8 cellular contexts compared by ENCODE assay signal in the genomic region with DNA sequence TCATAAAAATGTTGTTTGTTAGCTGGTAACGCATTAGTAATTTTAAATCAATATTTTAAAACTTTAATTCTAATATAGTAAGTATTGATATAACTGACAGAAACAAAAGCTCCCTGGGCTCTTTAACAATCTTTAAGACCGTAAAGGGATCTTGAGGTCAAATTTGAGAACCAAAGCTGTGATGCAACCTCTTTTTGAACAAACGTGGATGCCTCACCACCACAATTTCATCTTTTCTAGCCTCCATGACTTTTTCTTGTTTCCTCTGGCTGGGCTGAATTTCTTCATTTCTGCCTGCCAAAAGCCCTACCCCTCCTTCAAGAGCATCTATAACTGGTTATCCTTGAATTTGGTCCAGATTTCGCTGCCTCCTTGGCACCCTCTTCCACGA. TPM values are rescaled to one million over a fixed set of nuclear protein-coding genes. Genes with fewer than 3 reads are reported as not detected.
DNase-seq lines count a peak whose midpoint lies in the region; ATAC-seq, FAIRE-seq and TF ChIP-seq lines count a peak whose summit lies in the region.

No MANE protein-coding gene starts in this region.

- TF ChIP-seq CTCF in heart right ventricle (IDR thresholded peaks at IDR 0.05) (no peak), GM12878 (IDR thresholded peaks at IDR 0.05 in 2 of 3, conservative IDR thresholded peaks at IDR 0.05 in 1 of 3; ENCODE audit: control insufficient read depth in 2 of 3, extremely low read depth in 1 of 3, insufficient read depth in 1 of 3, low read depth in 3 of 3, low read length in 3 of 3) (no peak), vagina (IDR thresholded peaks at IDR 0.05) (no peak)

- peak overlapping the region in 9 of 10 donors; percentile 83 to 94 (median 90) for H3K27ac ChIP-seq in heart right ventricle
- peak overlapping the region; percentile 93 for H3K27ac ChIP-seq in GM12878 (ENCODE audit: control insufficient read depth, insufficient read depth)
- H3K27ac ChIP-seq in mesendoderm (ENCODE audit: low read depth, low read length) = no peak overlapping the region
- H3K27ac ChIP-seq in vagina = peak overlapping the region; percentile 88

- H2AFZ ChIP-seq in GM12878 (ENCODE audit: control insufficient read depth, low read depth, low read length) = peak overlapping the region; percentile 99

- H3K4me3 ChIP-seq in heart right ventricle (peak overlapping the region; percentile 2 to 79 (median 66)), GM12878 (peak overlapping the region; percentile 78), mesendoderm (ENCODE audit: low read length) (no peak overlapping the region), vagina (peak overlapping the region; percentile 58 to 63)

- H3K56ac ChIP-seq in mesendoderm (ENCODE audit: low read length) = peak overlapping the region; percentile 98

- H3K36me3 ChIP-seq in heart right ventricle = peaks cover 0 to 29% (median 0%) of the 10 kb centered on the region in 9 donors
- H3K36me3 ChIP-seq in GM12878 (ENCODE audit: control insufficient read depth in 2 of 2, insufficient read depth in 2 of 2, low read length in 1 of 2) = no peaks in the 10 kb centered on the region
- no peaks in the 10 kb centered on the region for H3K36me3 ChIP-seq in mesendoderm (ENCODE audit: control insufficient read depth, insufficient read depth, low read length)
- no peaks in the 10 kb centered on the region for H3K36me3 ChIP-seq in vagina

- POLR2A ChIA-PET in GM12878 (lab: Charles Lee) = interaction anchor here (1.1 to 1.4 kb wide), 2 partner anchors 9 to 15 kb away, joined by 4 to 5 read pairs; no protein-coding TSS in a partner anchor

- RAD21 ChIA-PET in GM12878 (lab: Charles Lee; ENCODE audit: unreplicated experiment) = no interaction called here

- no peaks in the 10 kb centered on the region for H3K79me1 ChIP-seq in mesendoderm (ENCODE audit: low read length)

- no peak overlapping the region for H3K4ac ChIP-seq in mesendoderm (ENCODE audit: low read depth, low read length)

- H3K23ac ChIP-seq in mesendoderm (ENCODE audit: low read length) = no peak overlapping the region

- H2AK5ac ChIP-seq in mesendoderm (ENCODE audit: low read length) = no peak overlapping the region

- TF ChIP-seq POLR2A in GM12878 (IDR thresholded peaks at IDR 0.05; ENCODE audit: low read depth, low read length) (no peak), vagina (IDR thresholded peaks at IDR 0.05) (no peak)

- no peak overlapping the region for H4K8ac ChIP-seq in mesendoderm (ENCODE audit: low read depth, low read length)

- no peaks in the 10 kb centered on the region for H3K27me3 ChIP-seq in heart right ventricle
- H3K27me3 ChIP-seq in GM12878 (replicated peaks in 1 of 2; ENCODE audit: control insufficient read depth in 2 of 2, insufficient read depth in 2 of 2, low read length in 1 of 2) = no peaks in the 10 kb centered on the region
- H3K27me3 ChIP-seq in mesendoderm (ENCODE audit: insufficient read depth, low read length, poor library complexity) = no peaks in the 10 kb centered on the region
- H3K27me3 ChIP-seq in vagina = no peaks in the 10 kb centered on the region

- FAIRE-seq in GM12878 (lab: Jason Lieb, UNC) = no peak

- H2BK5ac ChIP-seq in mesendoderm (ENCODE audit: low read length) = no peak overlapping the region

- ATAC-seq in heart right ventricle = no peak
- no peak for ATAC-seq in left ventricle myocardium superior
- no peak for ATAC-seq in GM12878

- H2BK120ac ChIP-seq in mesendoderm (ENCODE audit: low read depth, low read length) = no peak overlapping the region

- no peaks in the 10 kb centered on the region for H4K20me1 ChIP-seq in GM12878 (ENCODE audit: control insufficient read depth, insufficient read depth)

- no peak for TF ChIP-seq EP300 in GM12878 (IDR thresholded peaks at IDR 0.05; ENCODE audit: borderline replicate concordance in 1 of 2, control insufficient read depth in 1 of 2, low read depth in 2 of 2, low read length in 2 of 2)

- TF ChIP-seq RAD21 in GM12878 (IDR thresholded peaks at IDR 0.05; ENCODE audit: insufficient read depth, low read depth, low read length) = no peak

- no peak overlapping the region for H2BK15ac ChIP-seq in mesendoderm (replicated peaks; ENCODE audit: low read depth)

- H3K4me1 ChIP-seq in heart right ventricle (peaks cover 0 to 21% (median 10%) of the 10 kb centered on the region in 9 donors), GM12878 (ENCODE audit: control insufficient read depth, insufficient read depth, low read length) (peaks cover 8% of the 10 kb centered on the region), mesendoderm (ENCODE audit: control insufficient read depth, low read depth, low read length) (no peaks in the 10 kb centered on the region), vagina (peaks cover 5% of the 10 kb centered on the region)

- intact Hi-C loops in heart right ventricle (cut with DNase I) = loop anchor here in 1 of 10 donors (5.0 kb wide), 1 partner anchor 84 kb away; no protein-coding TSS in a partner anchor
- intact Hi-C loops in left ventricle myocardium superior (cut with micrococcal nuclease) = no loop called here
- intact Hi-C loops in GM12878 (cut with micrococcal nuclease; ENCODE audit: unreplicated experiment) = loop anchor here (1.0 to 5.0 kb wide), 2 partner anchors 13 to 474 kb away; no protein-coding TSS in a partner anchor
- intact Hi-C loops in vagina (cut with DNase I) = no loop called here

- peak overlapping the region; percentile 99 for H3K4me2 ChIP-seq in GM12878 (ENCODE audit: control insufficient read depth, insufficient read depth)
- peak overlapping the region; percentile 85 for H3K4me2 ChIP-seq in mesendoderm (ENCODE audit: low read length)

- H3K18ac ChIP-seq in mesendoderm (ENCODE audit: low read length) = peak overlapping the region; percentile 11

- BruUV-seq in GM12878 (replicated peaks; lab: Mats Ljungman, UMichigan) = TSS peak; percentile 58

- H3K9me3 ChIP-seq in heart right ventricle (peaks cover 0 to 9% (median 0%) of the 10 kb centered on the region in 11 donors), GM12878 (replicated peaks; ENCODE audit: control insufficient read depth, insufficient read depth, low read length) (peaks cover 5% of the 10 kb centered on the region; the same call in 2 of the 3 replicates), vagina (no peaks in the 10 kb centered on the region)

- in situ Hi-C loops in GM12878 (cut with MboI) (no loop called here), KBM-7 (cut with MboI; ENCODE audit: low pct_unique_long_range_greater_than_20kb, low sequenced_read_pairs) (no loop called here)

- SMC1A ChIA-PET in GM12878 (lab: Charles Lee; ENCODE audit: uncharacterized antibody, unreplicated experiment) = interaction anchor here (0.6 to 2.3 kb wide), 3 partner anchors 10 to 1575 kb away, joined by 3 to 13 read pairs (median 3); no protein-coding TSS in a partner anchor

- H4K5ac ChIP-seq in mesendoderm (ENCODE audit: low read length) = no peak overlapping the region

- H3K79me2 ChIP-seq in GM12878 (ENCODE audit: control insufficient read depth, insufficient read depth, low read length) (peaks cover 2% of the 10 kb centered on the region), mesendoderm (ENCODE audit: control insufficient read depth, insufficient read depth, low read length) (no peaks in the 10 kb centered on the region)

- DNase-seq in heart right ventricle (no peak), left ventricle myocardium superior (no peak), GM12878 (ENCODE audit: low read depth, low spot score) (no peak), mesendoderm (no peak), vagina (ENCODE audit: extremely low spot score in 2 of 2) (no peak), DMS53 treated with DMSO at 0.1 percent for 48 hours (lab: John Stamatoyannopoulos, UW; ENCODE audit: unreplicated experiment) (no peak), mucosa of gallbladder (ENCODE audit: low spot score) (no peak), KBM-7 (no peak)

- CTCF ChIA-PET in GM12878 (lab: Yijun Ruan, JAX) = interaction anchor here (0.7 to 1.5 kb wide), 6 partner anchors 9 to 651 kb away, joined by 3 to 7 read pairs (median 3); no protein-coding TSS in a partner anchor

- WGBS in heart right ventricle, 2 donors = 43 to 45% methylated on average over 5 of the region's 5 CpGs
- WGBS in GM12878 (ENCODE audit: insufficient coverage, insufficient replicate concordance, low lambda C conversion rate, missing lambda C conversion rate) = 45% methylated on average over 5 of the region's 5 CpGs
- no CpG with 5 or more reads among the region's 5 CpGs for WGBS in mesendoderm (ENCODE audit: extremely low coverage, insufficient coverage, low lambda C conversion rate)

- H3K9ac ChIP-seq in GM12878 (ENCODE audit: control insufficient read depth, insufficient read depth, low read length) = peak overlapping the region; percentile 80
- peak overlapping the region; percentile 71 for H3K9ac ChIP-seq in mesendoderm (ENCODE audit: low read length)

TF ChIP-seq in GM12878, 131 proteins besides CTCF, POLR2A, EP300 and RAD21:
- TF ChIP-seq MXI1 (IDR thresholded peaks at IDR 0.05; ENCODE audit: low read depth, low read length) = peak; percentile 28; the same call in 1 of the 2 replicates
- no peak for TF ChIP-seq IRF4 (IDR thresholded peaks at IDR 0.05; ENCODE audit: low read depth, low read length)
- no peak for TF ChIP-seq NBN (IDR thresholded peaks at IDR 0.05)

RNA-seq across cellular contexts. Expression of a gene that starts 0.6 kb away (rescaled TPM):
- total RNA-seq in heart right ventricle (10 to 100 TPM; 24.8 to 56.5 (median 34.4) TPM), left ventricle myocardium superior (37.9 TPM), GM12878 (2014; rRNA removed) (46.8 and 47.0 TPM in 2 replicates), GM12878 (2014; rRNA removed; fragmentation: Illumina TruSeq; extraction: Trizol) (46.7 and 49.0 TPM in 2 replicates), GM12878 (2021) (75.8 and 78.9 TPM in 2 replicates), vagina (21.6 TPM), mucosa of gallbladder (41.9 TPM)
- polyA plus RNA-seq in heart right ventricle (10 to 100 TPM; 45.2 to 83.5 TPM), GM12878 (2011; rRNA removed) (112 and 129 TPM in 2 replicates), GM12878 (2014; fragmentation: Illumina TruSeq; extraction: Trizol) (38.5 and 43.9 TPM in 2 replicates), GM12878 (2014; fragmentation: Nextera tagmentation; extraction: Ambion mirVana) (10 to 100 TPM; 48.8 to 86.2 TPM), GM12878 (2014; rRNA removed) (57.8 and 69.5 TPM in 2 replicates), GM12878 (2016; fragmentation: Nextera tagmentation; extraction: Ambion mirVana) (100 to 1,000 TPM; 210 to 221 TPM)
- total RNA-seq in GM12878 (2013; cell fraction: nucleolus; rRNA removed) = 27.5 and 34.0 TPM in 2 replicates
- polyA plus RNA-seq in GM12878 (2011; ENCODE audit: low read depth) = 62.9 TPM
- 51.8 and 53.5 TPM in 2 replicates for polyA plus RNA-seq in GM12878 (2011; cell fraction: cytosol; rRNA removed)
- polyA plus RNA-seq in GM12878 (2011; cell fraction: nucleus; rRNA removed) = 23.7 and 26.3 TPM in 2 replicates
- polyA plus RNA-seq in GM12878 (2012) = 44.8 and 64.0 TPM in 2 replicates
- 10.5 and 10.9 TPM in 2 replicates for polyA minus RNA-seq in GM12878 (2011; rRNA and poly(A)+ RNA removed)
- 14.0 and 18.2 TPM in 2 replicates for polyA minus RNA-seq in GM12878 (2011; cell fraction: cytosol; rRNA and poly(A)+ RNA removed)
- polyA minus RNA-seq in GM12878 (2011; cell fraction: nucleus; rRNA and poly(A)+ RNA removed) = 11.8 and 30.4 TPM in 2 replicates
- polyA plus RNA-seq in mesendoderm (2013, experiment 1 of 2) = 31.7 TPM
- 29.4 TPM for polyA plus RNA-seq in mesendoderm (2013, experiment 2 of 2)
